ENCODE assay signal across 11 cellular contexts in the genomic region with DNA sequence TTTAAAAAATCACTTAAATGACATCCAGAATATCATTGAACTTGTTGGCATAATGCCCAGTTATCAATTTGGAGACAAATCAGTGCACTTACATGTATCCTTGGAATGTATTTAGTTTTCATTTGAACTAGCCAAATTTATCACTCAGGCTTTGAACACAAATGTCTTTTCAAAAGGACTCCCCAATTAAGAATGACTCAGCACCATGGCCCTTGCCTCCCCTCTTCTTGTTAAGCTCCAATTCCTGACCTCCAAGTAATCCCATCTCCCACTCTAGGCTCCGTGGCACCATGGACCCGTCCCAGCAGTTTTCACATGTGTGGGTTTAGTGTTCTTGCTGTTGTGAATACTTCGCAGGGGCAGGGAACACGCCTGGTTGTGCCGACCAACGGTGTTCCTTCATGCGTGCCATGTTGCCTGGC. TPM values are rescaled to one million over a fixed set of nuclear protein-coding genes. Genes with fewer than 3 reads are reported as not detected.
DNase-seq lines count a peak whose midpoint lies in the region; ATAC-seq and TF ChIP-seq lines count a peak whose summit lies in the region.
"Had no signal": no experiment of that assay in that cellular context is flagged by ENCODE, and none has a peak within 500 bp of the region (broad histone marks: within the 10 kb centered on the region; RNA-seq: fewer than 3 reads in every experiment).

No MANE protein-coding gene starts in this region.

- DNase-seq in ELF-1 (ENCODE audit: low read depth, low spot score) (peak; percentile 34), Panc1 (ENCODE audit: low read depth, low spot score) (no peak), fibroblast of peridontal ligament (ENCODE audit: extremely low read depth) (peak; percentile 58), renal cortical epithelial cell (ENCODE audit: low read depth) (peak; percentile 23), amniotic stem cell (lab: John Stamatoyannopoulos, UW) (no peak), AML-193 (lab: John Stamatoyannopoulos, UW) (no peak)
- DNase-seq: activated T-cell treated with anti-CD3 and anti-CD28 coated beads, Interleukin-2, amount 50 U/mL, for 48 hours; DND-41; KG1 had no signal

- peak overlapping the region; percentile 56 to 77 for H3K4me3 ChIP-seq in Panc1 (ENCODE audit: low read depth in 2 of 2, low read length in 2 of 2)

- BruUV-seq in Panc1 (replicated peaks; lab: Mats Ljungman, UMichigan) = no TSS peak

- H3K4me1 ChIP-seq in Panc1 (ENCODE audit: control insufficient read depth, insufficient read depth, low read length) = peaks cover 6% of the 10 kb centered on the region; the same call in 1 of the 2 replicates

- no peaks in the 10 kb centered on the region for H3K27me3 ChIP-seq in Panc1 (ENCODE audit: control insufficient read depth, insufficient read depth, low read length)

- POLR2A ChIA-PET in Panc1 (lab: Charles Lee) = no interaction called here

- TF ChIP-seq CTCF in Panc1 (IDR thresholded peaks at IDR 0.05) = no peak

- in situ Hi-C loops in Panc1 (cut with HindIII; ENCODE audit: low pct_unique_long_range_greater_than_20kb, low sequenced_read_pairs) = no loop called here

- no peak for ATAC-seq in Panc1
- no peak for ATAC-seq in HG02610 (IDR thresholded peaks at IDR 0.05; ENCODE audit: unreplicated experiment)
- ATAC-seq in GM19023 (IDR thresholded peaks at IDR 0.05; ENCODE audit: unreplicated experiment) = no peak

- no peaks in the 10 kb centered on the region for H3K36me3 ChIP-seq in Panc1 (ENCODE audit: control insufficient read depth, insufficient read depth, low read length)

- intact Hi-C loops in Panc1 (cut with micrococcal nuclease; ENCODE audit: unreplicated experiment) = no loop called here

- H3K9me3 ChIP-seq in Panc1 (ENCODE audit: control insufficient read depth, insufficient read depth, low read depth, low read length) = no peaks in the 10 kb centered on the region

- CTCF ChIA-PET in Panc1 (lab: Charles Lee) = no interaction called here

- H3K27ac ChIP-seq in Panc1 (ENCODE audit: low read length) = peak overlapping the region; percentile 80

RNA-seq across cellular contexts. Expression of a gene that starts 2.7 kb away (rescaled TPM):
- total RNA-seq in Panc1 (2021; ENCODE audit: unreplicated experiment) (267 TPM), renal cortical epithelial cell (54.4 and 218 TPM in 2 replicates)
- polyA plus RNA-seq in Panc1 (2012; ENCODE audit: insufficient read length) = 241 TPM

Comparison
In these comparisons a context has a peak if more than half of its experiments do, and no peak if none do; other contexts are left out.
1. DNase-seq: peak in ELF-1 (single experiment), fibroblast of peridontal ligament (single experiment) and renal cortical epithelial cell (single experiment); none in Panc1 (single experiment), amniotic stem cell (single experiment) and AML-193 (0 of 2).